Comparison of ENCODE assay signal across 1 cellular context in genomic region chr16:67183627-67184452, GRCh38.
TF ChIP-seq lines count a peak whose summit lies in the region.

Gene MATCAP1 (minus strand): TSS chr16:67183963. CDS start chr16:67180610, 3,353 bp downstream.

TF ChIP-seq in GM23338, 12 proteins besides CTCF, POLR2A, EP300 and RAD21 (continued from another document):
- TF ChIP-seq, protein P1, sequence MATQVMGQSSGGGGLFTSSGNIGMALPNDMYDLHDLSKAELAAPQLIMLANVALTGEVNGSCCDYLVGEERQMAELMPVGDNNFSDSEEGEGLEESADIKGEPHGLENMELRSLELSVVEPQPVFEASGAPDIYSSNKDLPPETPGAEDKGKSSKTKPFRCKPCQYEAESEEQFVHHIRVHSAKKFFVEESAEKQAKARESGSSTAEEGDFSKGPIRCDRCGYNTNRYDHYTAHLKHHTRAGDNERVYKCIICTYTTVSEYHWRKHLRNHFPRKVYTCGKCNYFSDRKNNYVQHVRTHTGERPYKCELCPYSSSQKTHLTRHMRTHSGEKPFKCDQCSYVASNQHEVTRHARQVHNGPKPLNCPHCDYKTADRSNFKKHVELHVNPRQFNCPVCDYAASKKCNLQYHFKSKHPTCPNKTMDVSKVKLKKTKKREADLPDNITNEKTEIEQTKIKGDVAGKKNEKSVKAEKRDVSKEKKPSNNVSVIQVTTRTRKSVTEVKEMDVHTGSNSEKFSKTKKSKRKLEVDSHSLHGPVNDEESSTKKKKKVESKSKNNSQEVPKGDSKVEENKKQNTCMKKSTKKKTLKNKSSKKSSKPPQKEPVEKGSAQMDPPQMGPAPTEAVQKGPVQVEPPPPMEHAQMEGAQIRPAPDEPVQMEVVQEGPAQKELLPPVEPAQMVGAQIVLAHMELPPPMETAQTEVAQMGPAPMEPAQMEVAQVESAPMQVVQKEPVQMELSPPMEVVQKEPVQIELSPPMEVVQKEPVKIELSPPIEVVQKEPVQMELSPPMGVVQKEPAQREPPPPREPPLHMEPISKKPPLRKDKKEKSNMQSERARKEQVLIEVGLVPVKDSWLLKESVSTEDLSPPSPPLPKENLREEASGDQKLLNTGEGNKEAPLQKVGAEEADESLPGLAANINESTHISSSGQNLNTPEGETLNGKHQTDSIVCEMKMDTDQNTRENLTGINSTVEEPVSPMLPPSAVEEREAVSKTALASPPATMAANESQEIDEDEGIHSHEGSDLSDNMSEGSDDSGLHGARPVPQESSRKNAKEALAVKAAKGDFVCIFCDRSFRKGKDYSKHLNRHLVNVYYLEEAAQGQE (IDR thresholded peaks at IDR 0.05; ENCODE audit: unreplicated experiment) = no peak
- TF ChIP-seq ZNF462 (CRISPR knock-in tag; IDR thresholded peaks at IDR 0.05) (no peak), ZNF331 (CRISPR knock-in tag; IDR thresholded peaks at IDR 0.05; ENCODE audit: low read depth) (no peak), EZH2phosphoT487 (IDR thresholded peaks at IDR 0.05; ENCODE audit: unreplicated experiment) (no peak)
